In the genomic region with DNA sequence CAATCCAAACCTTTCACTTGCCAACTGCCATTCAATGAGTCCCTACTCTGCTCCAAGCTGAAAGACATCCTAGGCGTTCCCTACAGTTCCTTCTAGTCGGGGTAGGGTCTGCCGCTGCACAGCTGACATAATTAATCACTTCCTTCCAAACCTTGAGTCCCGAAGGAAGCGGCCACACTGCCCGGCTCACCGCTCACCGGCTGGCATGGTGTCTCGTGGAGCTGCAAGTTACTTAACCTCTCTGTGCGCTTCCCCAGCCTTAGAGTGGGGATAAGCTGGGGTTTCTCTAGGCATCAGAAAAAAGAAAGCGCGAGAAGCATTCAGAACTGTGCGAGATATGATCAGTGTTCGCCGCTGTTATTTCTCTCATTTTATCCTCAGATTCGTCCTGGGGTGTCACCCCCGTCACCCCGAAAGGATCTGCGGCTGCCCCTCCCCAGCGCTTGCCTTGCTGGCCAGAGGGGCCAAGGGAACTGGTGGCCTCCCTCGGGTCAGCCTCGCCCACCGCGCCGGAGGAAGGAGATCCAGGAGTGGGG, we compare ENCODE assay signal across 8 cellular contexts. TPM values are rescaled to one million over a fixed set of nuclear protein-coding genes. Genes with fewer than 3 reads are reported as not detected.
A peak's percentile ranks its signal among the peaks of the same experiment; 100 is the strongest.
DNase-seq lines count a peak whose midpoint lies in the region; ATAC-seq and TF ChIP-seq lines count a peak whose summit lies in the region.

No MANE protein-coding gene starts in this region.

- no peak for TF ChIP-seq EP300 in esophagus muscularis mucosa (IDR thresholded peaks at IDR 0.05)

- intact Hi-C loops in esophagus muscularis mucosa (cut with DNase I), result no loop called here

- POLR2A ChIA-PET in activated CD4-positive, alpha-beta T cell treated with anti-CD3 and anti-CD28 coated beads, Interleukin-2, amount 10 ng/mL, durations not matched to agents 7 days and 5 days (lab: Charles Lee), result interaction anchor here (0.7 kb wide), 1 partner anchor 117 kb away, joined by 3 read pairs; the partner anchor contains the start of gene NR2C2

- peak overlapping the region; percentile 82 to 87 (median 85) for H3K27ac ChIP-seq in esophagus muscularis mucosa (replicated peaks in 1 of 4)

- H3K4me3 Mint-ChIP-seq in activated CD4-positive, alpha-beta T cell treated with anti-CD3 and anti-CD28 coated beads, Interleukin-2, amount 10 ng/mL, durations not matched to agents 7 days and 5 days, result peak overlapping the region; percentile 93
- H3K4me3 Mint-ChIP-seq in natural killer cell treated with Interleukin-12 subunit alpha and Interleukin-12 subunit beta and Interleukin-15 and Interleukin-18, amount 100 ng/mL, for 72 hours, result peak overlapping the region; percentile 91

- peak; percentile 10 for DNase-seq in COLO668 (lab: John Stamatoyannopoulos, UW; ENCODE audit: unreplicated experiment)
- DNase-seq in activated CD4-positive, alpha-beta T cell treated with anti-CD3 and anti-CD28 coated beads, Interleukin-2, amount 10 ng/mL, durations not matched to agents 7 days and 5 days, result peak; percentile 30
- DNase-seq in esophagus muscularis mucosa (ENCODE audit: extremely low spot score), result no peak
- no peak for DNase-seq in natural killer cell treated with Interleukin-12 subunit alpha and Interleukin-12 subunit beta and Interleukin-15 and Interleukin-18, amount 100 ng/mL, for 72 hours (ENCODE audit: low spot score)
- DNase-seq in DMS153 (lab: John Stamatoyannopoulos, UW), result no peak
- no peak for DNase-seq in GDM1 (lab: John Stamatoyannopoulos, UW)

- peaks cover 13 to 26% (median 22%) of the 10 kb centered on the region in 4 donors for H3K4me1 ChIP-seq in esophagus muscularis mucosa

- H3K36me3 Mint-ChIP-seq in activated CD4-positive, alpha-beta T cell treated with anti-CD3 and anti-CD28 coated beads, Interleukin-2, amount 10 ng/mL, durations not matched to agents 7 days and 5 days (ENCODE audit: low read depth), result peaks cover 18% of the 10 kb centered on the region
- no peaks in the 10 kb centered on the region for H3K36me3 Mint-ChIP-seq in natural killer cell treated with Interleukin-12 subunit alpha and Interleukin-12 subunit beta and Interleukin-15 and Interleukin-18, amount 100 ng/mL, for 72 hours

- CTCF ChIA-PET in activated CD4-positive, alpha-beta T cell treated with anti-CD3 and anti-CD28 coated beads, Interleukin-2, amount 10 ng/mL, durations not matched to agents 7 days and 5 days (lab: Charles Lee), result interaction anchor here (1.0 to 1.4 kb wide), 3 partner anchors 10 to 16 kb away, joined by 3 to 4 read pairs (median 3); no protein-coding TSS in a partner anchor

- H3K9me3 ChIP-seq in esophagus muscularis mucosa, result no peaks in the 10 kb centered on the region

- H3K36me3 ChIP-seq in esophagus muscularis mucosa, result peaks cover 0 to 3% (median under 1%) of the 10 kb centered on the region in 4 donors

- peak overlapping the region; percentile 78 to 98 (median 90) for H3K4me3 ChIP-seq in esophagus muscularis mucosa

- H3K27me3 Mint-ChIP-seq in activated CD4-positive, alpha-beta T cell treated with anti-CD3 and anti-CD28 coated beads, Interleukin-2, amount 10 ng/mL, durations not matched to agents 7 days and 5 days, result no peaks in the 10 kb centered on the region
- no peaks in the 10 kb centered on the region for H3K27me3 Mint-ChIP-seq in natural killer cell treated with Interleukin-12 subunit alpha and Interleukin-12 subunit beta and Interleukin-15 and Interleukin-18, amount 100 ng/mL, for 72 hours

- H3K27me3 ChIP-seq in esophagus muscularis mucosa, result no peaks in the 10 kb centered on the region

- peak overlapping the region; percentile 95 for H3K27ac Mint-ChIP-seq in activated CD4-positive, alpha-beta T cell treated with anti-CD3 and anti-CD28 coated beads, Interleukin-2, amount 10 ng/mL, durations not matched to agents 7 days and 5 days
- peak overlapping the region; percentile 82 to 87 for H3K27ac Mint-ChIP-seq in natural killer cell treated with Interleukin-12 subunit alpha and Interleukin-12 subunit beta and Interleukin-15 and Interleukin-18, amount 100 ng/mL, for 72 hours

- 0% methylated on average over 22 of the region's 25 CpGs for WGBS in esophagus muscularis mucosa

- no peak for TF ChIP-seq CTCF in esophagus muscularis mucosa (IDR thresholded peaks at IDR 0.05)

- no peaks in the 10 kb centered on the region for H3K9me3 Mint-ChIP-seq in activated CD4-positive, alpha-beta T cell treated with anti-CD3 and anti-CD28 coated beads, Interleukin-2, amount 10 ng/mL, durations not matched to agents 7 days and 5 days
- no peaks in the 10 kb centered on the region for H3K9me3 Mint-ChIP-seq in natural killer cell treated with Interleukin-12 subunit alpha and Interleukin-12 subunit beta and Interleukin-15 and Interleukin-18, amount 100 ng/mL, for 72 hours

- ATAC-seq in GM19372 (IDR thresholded peaks at IDR 0.05; ENCODE audit: low read depth, unreplicated experiment), result peak; percentile 5
- ATAC-seq in HG03469 (IDR thresholded peaks at IDR 0.05; ENCODE audit: unreplicated experiment), result peak; percentile 8
- ATAC-seq in natural killer cell treated with Interleukin-12 subunit alpha and Interleukin-12 subunit beta and Interleukin-15 and Interleukin-18, amount 100 ng/mL, for 72 hours, result peak in 1 of 2 donors; percentile 27

- TF ChIP-seq POLR2A in esophagus muscularis mucosa (IDR thresholded peaks at IDR 0.05; ENCODE audit: low read depth), result no peak

- H3K4me1 Mint-ChIP-seq in activated CD4-positive, alpha-beta T cell treated with anti-CD3 and anti-CD28 coated beads, Interleukin-2, amount 10 ng/mL, durations not matched to agents 7 days and 5 days, result peaks cover 25% of the 10 kb centered on the region
- H3K4me1 Mint-ChIP-seq in natural killer cell treated with Interleukin-12 subunit alpha and Interleukin-12 subunit beta and Interleukin-15 and Interleukin-18, amount 100 ng/mL, for 72 hours (ENCODE audit: low read depth in 2 of 2), result peaks cover 16 to 18% of the 10 kb centered on the region in 2 donors

RNA-seq across cellular contexts. Expression of gene MRPS25, which starts 0.7 kb away (rescaled TPM):
- total RNA-seq in activated CD4-positive, alpha-beta T cell treated with anti-CD3 and anti-CD28 coated beads, Interleukin-2, amount 10 ng/mL, durations not matched to agents 7 days and 5 days, result 10 to 100 TPM; 49.4 to 52.9 TPM
- total RNA-seq in esophagus muscularis mucosa, result 10 to 100 TPM; 17.6 to 32.3 (median 23.6) TPM
- total RNA-seq in natural killer cell treated with Interleukin-12 subunit alpha and Interleukin-12 subunit beta and Interleukin-15 and Interleukin-18, amount 100 ng/mL, for 72 hours, result 100 to 1,000 TPM in 1 of 2 donors, 10 to 100 TPM in 1; 41.5 to 117 TPM

RNA-seq across cellular contexts. Expression of gene RBSN, which starts 34.6 kb away (rescaled TPM):
- 10 to 100 TPM; 20.5 to 22.9 TPM for total RNA-seq in activated CD4-positive, alpha-beta T cell treated with anti-CD3 and anti-CD28 coated beads, Interleukin-2, amount 10 ng/mL, durations not matched to agents 7 days and 5 days
- 10 to 100 TPM; 31.6 to 45.7 (median 39.0) TPM for total RNA-seq in esophagus muscularis mucosa
- total RNA-seq in natural killer cell treated with Interleukin-12 subunit alpha and Interleukin-12 subunit beta and Interleukin-15 and Interleukin-18, amount 100 ng/mL, for 72 hours, result 10 to 100 TPM; 17.9 to 19.1 TPM

Comparison
In these comparisons a context has a peak if more than half of its experiments do, and no peak if none do; other contexts are left out.
1. DNase-seq: peak in COLO668 (single experiment) and activated CD4-positive, alpha-beta T cell treated with anti-CD3 and anti-CD28 coated beads, Interleukin-2, amount 10 ng/mL, durations not matched to agents 7 days and 5 days (single experiment); none in esophagus muscularis mucosa (single experiment), natural killer cell treated with Interleukin-12 subunit alpha and Interleukin-12 subunit beta and Interleukin-15 and Interleukin-18, amount 100 ng/mL, for 72 hours (single experiment), DMS153 (single experiment) and GDM1 (single experiment).